Comparison of ENCODE assay signal across 19 cellular contexts in the genomic region with DNA sequence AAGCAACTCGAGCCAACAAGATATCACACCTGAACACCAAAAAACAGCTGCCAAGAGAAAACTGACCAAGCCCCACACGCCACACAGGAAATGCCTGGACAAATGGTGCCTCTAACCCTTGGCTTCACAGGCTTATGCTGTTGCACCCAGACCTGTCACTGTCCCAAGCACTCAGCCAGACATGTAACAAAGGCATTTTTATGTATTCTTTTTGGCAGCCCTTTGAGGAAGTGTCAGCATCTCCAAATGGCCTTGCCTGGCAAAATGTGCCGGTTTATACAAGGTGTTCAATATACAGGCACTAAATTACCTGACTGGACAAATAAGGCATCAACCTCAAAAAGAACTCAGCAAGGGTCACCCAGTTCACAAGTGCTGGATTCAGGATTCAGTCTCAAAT. TPM values are rescaled to one million over a fixed set of nuclear protein-coding genes. Genes with fewer than 3 reads are reported as not detected.
DNase-seq lines count a peak whose midpoint lies in the region; ATAC-seq and TF ChIP-seq lines count a peak whose summit lies in the region.
"Had no signal": no experiment of that assay in that cellular context is flagged by ENCODE, and none has a peak within 500 bp of the region (broad histone marks: within the 10 kb centered on the region; RNA-seq: fewer than 3 reads in every experiment).

No MANE protein-coding gene starts in this region.

- H3K27me3 ChIP-seq in osteoblast (ENCODE audit: insufficient read depth, low read length), result no peaks in the 10 kb centered on the region
- H3K27me3 ChIP-seq: BLaER1 treated with 17β-estradiol and CSF1 and Interleukin-3, amounts not matched to agents 10 nM and 100 nM had no signal

- H3K36me3 Mint-ChIP-seq in dendritic cell treated with granulocyte-macrophage colony-stimulating factor and Interleukin-4, amounts not matched to agents 40 ng/mL and 50 ng/mL, for 4 days (ENCODE audit: low read depth), result peaks cover 30% of the 10 kb centered on the region
- H3K36me3 Mint-ChIP-seq: IgD-negative memory B cell had no signal

- no peaks in the 10 kb centered on the region for H3K36me3 ChIP-seq in osteoblast (ENCODE audit: insufficient read depth, low read length)

- H3K4me3 ChIP-seq in LNCaP clone FGC (ENCODE audit: low read depth, low read length) (no peak overlapping the region), osteoblast (ENCODE audit: insufficient read depth, low read length) (no peak overlapping the region)
- H3K4me3 ChIP-seq: BLaER1 treated with 17β-estradiol and CSF1 and Interleukin-3, amounts not matched to agents 10 nM and 100 nM; GM23338; SK-N-MC had no signal

- H3K27ac ChIP-seq in osteoblast (ENCODE audit: low read depth, low read length), result no peak overlapping the region
- H3K27ac ChIP-seq: BLaER1 treated with 17β-estradiol and CSF1 and Interleukin-3, amounts not matched to agents 10 nM and 100 nM; SK-N-MC had no signal

- H3K4me1 ChIP-seq in osteoblast (ENCODE audit: insufficient read depth, low read length), result no peaks in the 10 kb centered on the region

- no peak overlapping the region for H3K4me2 ChIP-seq in osteoblast (ENCODE audit: insufficient read depth, low read length)
- H3K4me2 ChIP-seq: GM23338 had no signal

- peak overlapping the region; percentile 66 for H3K27ac Mint-ChIP-seq in dendritic cell treated with granulocyte-macrophage colony-stimulating factor and Interleukin-4, amounts not matched to agents 40 ng/mL and 50 ng/mL, for 4 days
- H3K27ac Mint-ChIP-seq: GM23338 had no signal

- TF ChIP-seq CTCF in LNCaP clone FGC (IDR thresholded peaks at IDR 0.05; ENCODE audit: control insufficient read depth, extremely low read depth, insufficient read depth) (no peak), osteoblast (IDR thresholded peaks at IDR 0.05; ENCODE audit: extremely low read depth, low read depth, low read length) (no peak)

- no peak overlapping the region for H3K4me3 Mint-ChIP-seq in dendritic cell treated with granulocyte-macrophage colony-stimulating factor and Interleukin-4, amounts not matched to agents 40 ng/mL and 50 ng/mL, for 4 days
- H3K4me3 Mint-ChIP-seq: GM23338, IgD-negative memory B cell had no signal

- H2AFZ ChIP-seq in osteoblast (ENCODE audit: low read length), result no peak overlapping the region
- H2AFZ ChIP-seq: GM23338 had no signal

- H3K79me2 ChIP-seq in osteoblast (ENCODE audit: insufficient read depth, low read length), result peaks cover 30% of the 10 kb centered on the region

- DNase-seq in LNCaP clone FGC (ENCODE audit: low read depth), result peak; percentile 92
- DNase-seq in NCI-H2196 treated with DMSO at 0.1 percent for 48 hours (lab: John Stamatoyannopoulos, UW; ENCODE audit: unreplicated experiment), result peak; percentile 35
- peak; percentile 59 for DNase-seq in osteoblast (ENCODE audit: insufficient read length, low spot score, missing footprints)
- DNase-seq in NCI-H524 treated with DMSO at 0.1 percent for 48 hours (lab: John Stamatoyannopoulos, UW), result no peak
- DNase-seq: DND-41, HCEC 1CT, Kasumi-1, NCI-H187, NCI-H2171, NCI-H446 treated with DMSO at 0.1 percent for 48 hours, SHP77 had no signal

- intact Hi-C loops in dendritic cell treated with granulocyte-macrophage colony-stimulating factor and Interleukin-4, amounts not matched to agents 40 ng/mL and 50 ng/mL, for 4 days (cut with micrococcal nuclease), result no loop called here

- H3K9me3 ChIP-seq in osteoblast (ENCODE audit: low read depth, low read length), result no peaks in the 10 kb centered on the region
- H3K9me3 ChIP-seq: BLaER1 treated with 17β-estradiol and CSF1 and Interleukin-3, amounts not matched to agents 10 nM and 100 nM had no signal

- H3K4me1 Mint-ChIP-seq in dendritic cell treated with granulocyte-macrophage colony-stimulating factor and Interleukin-4, amounts not matched to agents 40 ng/mL and 50 ng/mL, for 4 days (ENCODE audit: low read depth), result peaks cover 50% of the 10 kb centered on the region

- no peaks in the 10 kb centered on the region for H3K27me3 Mint-ChIP-seq in dendritic cell treated with granulocyte-macrophage colony-stimulating factor and Interleukin-4, amounts not matched to agents 40 ng/mL and 50 ng/mL, for 4 days
- H3K27me3 Mint-ChIP-seq: IgD-negative memory B cell had no signal

- H4K20me1 ChIP-seq in osteoblast (ENCODE audit: insufficient read depth, low read length), result peaks cover 15% of the 10 kb centered on the region

- no peaks in the 10 kb centered on the region for H3K9me3 Mint-ChIP-seq in dendritic cell treated with granulocyte-macrophage colony-stimulating factor and Interleukin-4, amounts not matched to agents 40 ng/mL and 50 ng/mL, for 4 days
- H3K9me3 Mint-ChIP-seq: GM23338, IgD-negative memory B cell had no signal

- ATAC-seq in GM19035 (IDR thresholded peaks at IDR 0.05; ENCODE audit: unreplicated experiment) (no peak), GM21390 (IDR thresholded peaks at IDR 0.05; ENCODE audit: unreplicated experiment) (no peak), SK-N-SH treated with all-trans-retinoic acid at 6 μM for 48 hours (no peak)
- ATAC-seq: GM23338 had no signal

TF ChIP-seq in SK-N-SH treated with all-trans-retinoic acid at 6 μM for 48 hours, 23 proteins besides CTCF, POLR2A, EP300 and RAD21:
- TF ChIP-seq TCF4 (CRISPR knock-in tag; IDR thresholded peaks at IDR 0.05; ENCODE audit: borderline replicate concordance) (no peak), ISL1 (CRISPR knock-in tag; IDR thresholded peaks at IDR 0.05) (no peak), ZNF8 (CRISPR knock-in tag; IDR thresholded peaks at IDR 0.05) (no peak), SNAI2 (CRISPR knock-in tag; IDR thresholded peaks at IDR 0.05) (no peak), TSHZ2 (CRISPR knock-in tag; IDR thresholded peaks at IDR 0.05) (no peak)
- TF ChIP-seq, protein P1, sequence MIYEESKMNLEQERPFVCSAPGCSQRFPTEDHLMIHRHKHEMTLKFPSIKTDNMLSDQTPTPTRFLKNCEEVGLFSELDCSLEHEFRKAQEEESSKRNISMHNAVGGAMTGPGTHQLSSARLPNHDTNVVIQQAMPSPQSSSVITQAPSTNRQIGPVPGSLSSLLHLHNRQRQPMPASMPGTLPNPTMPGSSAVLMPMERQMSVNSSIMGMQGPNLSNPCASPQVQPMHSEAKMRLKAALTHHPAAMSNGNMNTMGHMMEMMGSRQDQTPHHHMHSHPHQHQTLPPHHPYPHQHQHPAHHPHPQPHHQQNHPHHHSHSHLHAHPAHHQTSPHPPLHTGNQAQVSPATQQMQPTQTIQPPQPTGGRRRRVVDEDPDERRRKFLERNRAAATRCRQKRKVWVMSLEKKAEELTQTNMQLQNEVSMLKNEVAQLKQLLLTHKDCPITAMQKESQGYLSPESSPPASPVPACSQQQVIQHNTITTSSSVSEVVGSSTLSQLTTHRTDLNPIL (CRISPR knock-in tag; IDR thresholded peaks at IDR 0.05; ENCODE audit: low read depth), result no peak

RNA-seq across cellular contexts. Expression of gene HDHD5, which starts 6.1 kb away (rescaled TPM):
- total RNA-seq in osteoblast, result 25.6 and 31.8 TPM in 2 replicates

RNA-seq across cellular contexts. Expression of gene TMEM121B, which starts 31.8 kb away (rescaled TPM):
- under 0.01 TPM in 1 of 2 replicates, not detected in the other for total RNA-seq in osteoblast
